In the genomic region with DNA sequence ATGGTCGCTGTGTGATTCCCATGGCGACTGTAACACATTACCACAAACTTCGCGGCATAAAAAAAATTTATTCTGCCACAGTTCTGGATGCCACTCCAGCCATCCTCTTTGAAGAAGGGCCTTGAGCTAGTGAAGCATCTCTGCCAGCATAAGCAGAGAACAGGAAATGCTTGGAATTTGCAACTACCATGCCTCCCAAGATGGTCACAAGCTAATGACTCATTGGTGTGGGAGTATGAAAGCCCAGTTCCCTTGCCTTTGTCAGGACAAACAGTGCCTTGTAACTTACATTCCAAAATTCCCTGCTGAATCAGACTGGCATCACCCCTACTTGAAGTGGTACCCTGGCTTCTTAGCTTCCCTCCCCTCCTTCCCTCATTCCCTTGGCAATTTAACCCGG, we compare ENCODE assay signal across 12 cellular contexts.
A peak's percentile ranks its signal among the peaks of the same experiment; 100 is the strongest.
DNase-seq lines count a peak whose midpoint lies in the region; ATAC-seq and TF ChIP-seq lines count a peak whose summit lies in the region.
"Had no signal": no experiment of that assay in that cellular context is flagged by ENCODE, and none has a peak within 500 bp of the region (broad histone marks: within the 10 kb centered on the region; RNA-seq: fewer than 3 reads in every experiment).

No MANE protein-coding gene starts in this region.

- H3K4me2 ChIP-seq in fibroblast of lung (ENCODE audit: extremely low read depth, insufficient read depth, low read length): no peak overlapping the region
- H3K4me2 ChIP-seq: KMS-11 had no signal

- H3K4me1 ChIP-seq in RWPE2 (ENCODE audit: insufficient read depth, poor library complexity, severe bottlenecking) (no peaks in the 10 kb centered on the region), fibroblast of lung (ENCODE audit: control insufficient read depth, extremely low read depth, insufficient read depth, low read length) (no peaks in the 10 kb centered on the region)
- H3K4me1 ChIP-seq: parathyroid adenoma had no signal

- H4K20me1 ChIP-seq in fibroblast of lung (ENCODE audit: control insufficient read depth, extremely low read depth, insufficient read depth, low read length): no peaks in the 10 kb centered on the region

- no peaks in the 10 kb centered on the region for H3K36me3 Mint-ChIP-seq in activated CD4-positive, alpha-beta T cell treated with anti-CD3 and anti-CD28 coated beads, Interleukin-2, amount 10 ng/mL, durations not matched to agents 7 days and 5 days (ENCODE audit: low read depth)

- H3K27ac Mint-ChIP-seq in activated CD4-positive, alpha-beta T cell treated with anti-CD3 and anti-CD28 coated beads, Interleukin-2, amount 10 ng/mL, durations not matched to agents 7 days and 5 days: no peak overlapping the region
- H3K27ac Mint-ChIP-seq: activated CD4-positive, alpha-beta memory T cell treated with anti-CD3 and anti-CD28 coated beads, Interleukin-2, amount 10 ng/mL, durations not matched to agents 7 days and 5 days had no signal

- H3K9ac ChIP-seq in fibroblast of lung (ENCODE audit: insufficient read depth, low read length): no peak overlapping the region
- H3K9ac ChIP-seq: KMS-11, parathyroid adenoma had no signal

- peaks cover 5% of the 10 kb centered on the region for H3K27me3 Mint-ChIP-seq in activated CD4-positive, alpha-beta T cell treated with anti-CD3 and anti-CD28 coated beads, Interleukin-2, amount 10 ng/mL, durations not matched to agents 7 days and 5 days
- H3K27me3 Mint-ChIP-seq: activated CD4-positive, alpha-beta memory T cell treated with anti-CD3 and anti-CD28 coated beads, Interleukin-2, amount 10 ng/mL, durations not matched to agents 7 days and 5 days had no signal

- H3K4me3 ChIP-seq in RWPE2 (ENCODE audit: severe bottlenecking) (no peak overlapping the region), fibroblast of lung (replicated peaks in 1 of 4; ENCODE audit: control extremely low read depth in 1 of 4, insufficient read depth in 1 of 4, low read depth in 3 of 4, low read length in 4 of 4) (no peak overlapping the region)

- H3K27me3 ChIP-seq in RWPE2 (ENCODE audit: insufficient read depth, poor library complexity, severe bottlenecking) (no peaks in the 10 kb centered on the region), fibroblast of lung (ENCODE audit: control insufficient read depth, insufficient read depth, low read length) (no peaks in the 10 kb centered on the region)

- CTCF ChIA-PET in activated CD4-positive, alpha-beta T cell treated with anti-CD3 and anti-CD28 coated beads, Interleukin-2, amount 10 ng/mL, durations not matched to agents 7 days and 5 days (lab: Charles Lee): no interaction called here

- peak; percentile 23 for DNase-seq in ELF-1 (ENCODE audit: low read depth, low spot score)
- no peak for DNase-seq in RWPE2 (ENCODE audit: low spot score)
- peak; percentile 78 to 92 for DNase-seq in fibroblast of lung (ENCODE audit: low read depth in 2 of 2)
- DNase-seq in renal cortical epithelial cell (ENCODE audit: low read depth): peak; percentile 98
- no peak for DNase-seq in activated CD4-positive, alpha-beta T cell treated with anti-CD3 and anti-CD28 coated beads, Interleukin-2, amount 10 ng/mL, durations not matched to agents 7 days and 5 days
- DNase-seq in stimulated activated CD4-positive, alpha-beta T cell treated with anti-CD3 and anti-CD28 coated beads, Interleukin-15, amount 100 ng/mL, for 24 hours: no peak
- no peak for DNase-seq in activated gamma-delta T cell (lab: John Stamatoyannopoulos, UW)
- DNase-seq: activated CD4-positive, alpha-beta memory T cell treated with anti-CD3 and anti-CD28 coated beads, Interleukin-2, amount 10 ng/mL, durations not matched to agents 7 days and 5 days; central memory CD4-positive, alpha-beta T cell had no signal

- no peak overlapping the region for H3K27ac ChIP-seq in RWPE2 (ENCODE audit: poor library complexity, severe bottlenecking)
- no peak overlapping the region for H3K27ac ChIP-seq in fibroblast of lung (ENCODE audit: insufficient read depth, low read length)
- H3K27ac ChIP-seq: KMS-11, parathyroid adenoma had no signal

- no peaks in the 10 kb centered on the region for H3K4me1 Mint-ChIP-seq in activated CD4-positive, alpha-beta T cell treated with anti-CD3 and anti-CD28 coated beads, Interleukin-2, amount 10 ng/mL, durations not matched to agents 7 days and 5 days
- H3K4me1 Mint-ChIP-seq: activated CD4-positive, alpha-beta memory T cell treated with anti-CD3 and anti-CD28 coated beads, Interleukin-2, amount 10 ng/mL, durations not matched to agents 7 days and 5 days had no signal

- ATAC-seq in RWPE2 (ENCODE audit: low read depth): peak; percentile 84
- ATAC-seq in HG02981 (IDR thresholded peaks at IDR 0.05; ENCODE audit: unreplicated experiment): no peak

- H3K4me3 Mint-ChIP-seq in activated CD4-positive, alpha-beta T cell treated with anti-CD3 and anti-CD28 coated beads, Interleukin-2, amount 10 ng/mL, durations not matched to agents 7 days and 5 days: no peak overlapping the region
- H3K4me3 Mint-ChIP-seq: activated CD4-positive, alpha-beta memory T cell treated with anti-CD3 and anti-CD28 coated beads, Interleukin-2, amount 10 ng/mL, durations not matched to agents 7 days and 5 days had no signal

- H3K9me3 ChIP-seq in RWPE2 (ENCODE audit: severe bottlenecking) (no peaks in the 10 kb centered on the region), fibroblast of lung (ENCODE audit: control insufficient read depth, insufficient read depth, low read depth, low read length) (no peaks in the 10 kb centered on the region)

- H3K9me3 Mint-ChIP-seq in activated CD4-positive, alpha-beta T cell treated with anti-CD3 and anti-CD28 coated beads, Interleukin-2, amount 10 ng/mL, durations not matched to agents 7 days and 5 days: no peaks in the 10 kb centered on the region
- H3K9me3 Mint-ChIP-seq: activated CD4-positive, alpha-beta memory T cell treated with anti-CD3 and anti-CD28 coated beads, Interleukin-2, amount 10 ng/mL, durations not matched to agents 7 days and 5 days had no signal

- TF ChIP-seq CTCF in RWPE2 (IDR thresholded peaks at IDR 0.05; ENCODE audit: poor library complexity, severe bottlenecking) (no peak), fibroblast of lung (conservative IDR thresholded peaks at IDR 0.05 in 1 of 2, IDR thresholded peaks at IDR 0.05 in 1 of 2; ENCODE audit: low read depth in 1 of 2, low read length in 2 of 2) (no peak)

- POLR2A ChIA-PET in activated CD4-positive, alpha-beta T cell treated with anti-CD3 and anti-CD28 coated beads, Interleukin-2, amount 10 ng/mL, durations not matched to agents 7 days and 5 days (lab: Charles Lee): no interaction called here

- no peaks in the 10 kb centered on the region for H3K79me2 ChIP-seq in fibroblast of lung (ENCODE audit: control insufficient read depth, insufficient read depth, low read length)
- H3K79me2 ChIP-seq: parathyroid adenoma had no signal

- H3K36me3 ChIP-seq in RWPE2 (ENCODE audit: low read depth) (no peaks in the 10 kb centered on the region), fibroblast of lung (ENCODE audit: control insufficient read depth, insufficient read depth, low read length) (no peaks in the 10 kb centered on the region)

- peak overlapping the region; percentile 78 for H2AFZ ChIP-seq in fibroblast of lung (ENCODE audit: low read length)
- H2AFZ ChIP-seq: parathyroid adenoma had no signal

Comparison
In these comparisons a context has a peak if more than half of its experiments do, and no peak if none do; other contexts are left out.
1. DNase-seq: peak in ELF-1 (single experiment), fibroblast of lung (2 of 2) and renal cortical epithelial cell (single experiment); none in RWPE2 (single experiment), activated CD4-positive, alpha-beta T cell treated with anti-CD3 and anti-CD28 coated beads, Interleukin-2, amount 10 ng/mL, durations not matched to agents 7 days and 5 days (single experiment), stimulated activated CD4-positive, alpha-beta T cell treated with anti-CD3 and anti-CD28 coated beads, Interleukin-15, amount 100 ng/mL, for 24 hours (single experiment) and activated gamma-delta T cell (single experiment).